In genomic region chr3:36804295-36805055, GRCh38 we compare ENCODE assay signal across 13 cellular contexts. TPM values are rescaled to one million over a fixed set of nuclear protein-coding genes. Genes with fewer than 3 reads are reported as not detected.
DNase-seq lines count a peak whose midpoint lies in the region; ATAC-seq and TF ChIP-seq lines count a peak whose summit lies in the region.
"Had no signal": no experiment of that assay in that cellular context is flagged by ENCODE, and none has a peak within 500 bp of the region (broad histone marks: within the 10 kb centered on the region; RNA-seq: fewer than 3 reads in every experiment).

No MANE protein-coding gene starts in this region.

- POLR2A ChIA-PET in WTC11 (lab: Charles Lee): interaction anchor here (0.6 kb wide), 1 partner anchor 417 kb away, joined by 8 read pairs; no protein-coding TSS in a partner anchor

- H3K27me3 Mint-ChIP-seq in WTC11 (ENCODE audit: low read depth) (no peaks in the 10 kb centered on the region), osteocyte (ENCODE audit: unreplicated experiment) (peaks cover 13% of the 10 kb centered on the region), immature natural killer cell (ENCODE audit: low read depth in 3 of 3) (peaks cover 4 to 26% (median 10%) of the 10 kb centered on the region in 3 donors)

- peaks cover 29% of the 10 kb centered on the region for H3K9me3 Mint-ChIP-seq in WTC11
- peaks cover 16% of the 10 kb centered on the region for H3K9me3 Mint-ChIP-seq in osteocyte (ENCODE audit: unreplicated experiment)
- peaks cover 7 to 15% (median 12%) of the 10 kb centered on the region in 6 donors for H3K9me3 Mint-ChIP-seq in immature natural killer cell

- DNase-seq in NCI-H2196 (lab: John Stamatoyannopoulos, UW; ENCODE audit: unreplicated experiment): peak; percentile 35
- no peak for DNase-seq in NCI-H2196 treated with DMSO at 0.1 percent for 48 hours (lab: John Stamatoyannopoulos, UW; ENCODE audit: unreplicated experiment)
- peak; percentile 31 for DNase-seq in NCI-H2029 treated with DMSO at 0.1 percent for 48 hours (lab: John Stamatoyannopoulos, UW)
- DNase-seq in WTC11 (ENCODE audit: low spot score): peak; percentile 34
- peak; percentile 60 for DNase-seq in osteocyte (ENCODE audit: extremely low spot score, unreplicated experiment)
- DNase-seq in GM13976 (ENCODE audit: low spot score): no peak
- no peak for DNase-seq in immature natural killer cell
- DNase-seq: central memory CD4-positive, alpha-beta T cell; KG1; NCI-H446 had no signal

- H3K36me3 Mint-ChIP-seq in WTC11 (peaks cover 14% of the 10 kb centered on the region), osteocyte (ENCODE audit: unreplicated experiment) (no peaks in the 10 kb centered on the region), immature natural killer cell (peaks cover 0 to 11% (median 0%) of the 10 kb centered on the region in 3 donors)

- H3K4me1 Mint-ChIP-seq in WTC11 (peaks cover 18% of the 10 kb centered on the region), osteocyte (ENCODE audit: unreplicated experiment) (no peaks in the 10 kb centered on the region), immature natural killer cell (no peaks in the 10 kb centered on the region)

- H3K27ac Mint-ChIP-seq in WTC11 (no peak overlapping the region), osteocyte (ENCODE audit: unreplicated experiment) (no peak overlapping the region), immature natural killer cell (no peak overlapping the region)

- CTCF ChIA-PET in WTC11 (lab: Charles Lee): interaction anchor here (1.0 to 2.4 kb wide), 4 partner anchors 10 to 65 kb away, joined by 4 to 12 read pairs (median 8); no protein-coding TSS in a partner anchor

- TF ChIP-seq CTCF in WTC11 (IDR thresholded peaks at IDR 0.05) (no peak), osteocyte (IDR thresholded peaks at IDR 0.05) (no peak), GM13976 (IDR thresholded peaks at IDR 0.05; ENCODE audit: borderline replicate concordance, control extremely low read depth, extremely low read depth, insufficient read depth, missing control alignments) (no peak)

- in situ Hi-C loops in GM13976 (cut with MboI; ENCODE audit: low sequenced_read_pairs, unreplicated experiment): no loop called here

- ATAC-seq in WTC11 (peak; percentile 72), GM18519 (IDR thresholded peaks at IDR 0.05; ENCODE audit: low FRiP score, unreplicated experiment) (no peak)
- ATAC-seq: activated CD4-positive, CD25-positive, alpha-beta regulatory T cell treated with anti-CD3 and anti-CD28 coated beads, Interleukin-2, amount 50 U/mL, for 24 hours had no signal

- no peak overlapping the region for H3K4me3 Mint-ChIP-seq in WTC11
- H3K4me3 Mint-ChIP-seq in osteocyte (ENCODE audit: unreplicated experiment): no peak overlapping the region
- no peak overlapping the region for H3K4me3 Mint-ChIP-seq in immature natural killer cell

TF ChIP-seq in WTC11, 78 proteins besides CTCF, POLR2A, EP300 and RAD21:
- TF ChIP-seq TEAD4 (CRISPR knock-in tag; IDR thresholded peaks at IDR 0.05) (no peak), ETV6 (CRISPR knock-in tag; IDR thresholded peaks at IDR 0.05) (no peak), TP53 (CRISPR knock-in tag; IDR thresholded peaks at IDR 0.05) (no peak), ZNF138 (CRISPR knock-in tag; conservative IDR thresholded peaks at IDR 0.05) (no peak), ZNF512 (CRISPR knock-in tag; IDR thresholded peaks at IDR 0.05; ENCODE audit: borderline replicate concordance) (no peak), E2F1 (CRISPR knock-in tag; IDR thresholded peaks at IDR 0.05) (no peak), OVOL2 (CRISPR knock-in tag; IDR thresholded peaks at IDR 0.05; ENCODE audit: borderline replicate concordance) (no peak), SP1 (CRISPR knock-in tag; conservative IDR thresholded peaks at IDR 0.05) (no peak), MLX (CRISPR knock-in tag; IDR thresholded peaks at IDR 0.05) (no peak), IRF1 (CRISPR knock-in tag; IDR thresholded peaks at IDR 0.05) (no peak), ATF3 (CRISPR knock-in tag; conservative IDR thresholded peaks at IDR 0.05) (no peak), ZSCAN18 (CRISPR knock-in tag; IDR thresholded peaks at IDR 0.05) (no peak), CREM (CRISPR knock-in tag; IDR thresholded peaks at IDR 0.05) (no peak), USF2 (CRISPR knock-in tag; IDR thresholded peaks at IDR 0.05) (no peak)

RNA-seq across cellular contexts. Expression of gene DCLK3, which starts 40.1 kb away (rescaled TPM):
- total RNA-seq in WTC11 (2021): 0.44 to 0.94 TPM (median 0.55 TPM) in 3 replicates
- total RNA-seq in osteocyte: not detected in 2 replicates
- polyA plus RNA-seq in immature natural killer cell: not detected
- total RNA-seq: RPMI7951 had no signal

Comparison
In these comparisons a context has a peak if more than half of its experiments do, and no peak if none do; other contexts are left out.
1. DNase-seq: peak in NCI-H2196 (single experiment), NCI-H2029 treated with DMSO at 0.1 percent for 48 hours (single experiment), WTC11 (single experiment) and osteocyte (single experiment); none in NCI-H2196 treated with DMSO at 0.1 percent for 48 hours (single experiment), GM13976 (single experiment) and immature natural killer cell (0 of 3).